Comparison of ENCODE assay signal across 11 cellular contexts in genomic region chr7:86932038-86932512, GRCh38.
A peak's percentile ranks its signal among the peaks of the same experiment; 100 is the strongest.
DNase-seq lines count a peak whose midpoint lies in the region; ATAC-seq, FAIRE-seq and TF ChIP-seq lines count a peak whose summit lies in the region.
"Had no signal": no experiment of that assay in that cellular context is flagged by ENCODE, and none has a peak within 500 bp of the region (broad histone marks: within the 10 kb centered on the region; RNA-seq: fewer than 3 reads in every experiment).

No MANE protein-coding gene starts in this region.

- ATAC-seq in GM12878: peak; percentile 34; the same call in 1 of the 3 replicates
- ATAC-seq in left colon: no peak
- ATAC-seq in GM21619 (IDR thresholded peaks at IDR 0.05; ENCODE audit: unreplicated experiment): no peak
- ATAC-seq: T-cell had no signal

- H3K9me3 Mint-ChIP-seq in glutamatergic neuron (ENCODE audit: unreplicated experiment): peaks cover 7% of the 10 kb centered on the region
- H3K9me3 Mint-ChIP-seq: T-cell had no signal

- POLR2A ChIA-PET in GM12878 (lab: Charles Lee): no interaction called here

- SMC1A ChIA-PET in GM12878 (lab: Charles Lee; ENCODE audit: uncharacterized antibody, unreplicated experiment): interaction anchor here (0.8 kb wide), 1 partner anchor 304 kb away, joined by 3 read pairs; no protein-coding TSS in a partner anchor

- 83% methylated on average over 3 of the region's 3 CpGs for WGBS in GM12878 (ENCODE audit: insufficient coverage, insufficient replicate concordance, low lambda C conversion rate, missing lambda C conversion rate)

- no peaks in the 10 kb centered on the region for H3K27me3 ChIP-seq in GM12878 (replicated peaks in 1 of 2; ENCODE audit: control insufficient read depth in 2 of 2, insufficient read depth in 2 of 2, low read length in 1 of 2)

- no peak overlapping the region for H3K27ac Mint-ChIP-seq in glutamatergic neuron (ENCODE audit: unreplicated experiment)
- H3K27ac Mint-ChIP-seq: T-cell had no signal

- H3K27me3 Mint-ChIP-seq in glutamatergic neuron (ENCODE audit: unreplicated experiment): no peaks in the 10 kb centered on the region

- H3K36me3 Mint-ChIP-seq in glutamatergic neuron (ENCODE audit: unreplicated experiment): no peaks in the 10 kb centered on the region
- H3K36me3 Mint-ChIP-seq: T-cell had no signal

- intact Hi-C loops in GM12878 (cut with micrococcal nuclease; ENCODE audit: unreplicated experiment) (no loop called here), left colon (cut with DNase I, micrococcal nuclease) (loop anchor here (5.0 to 10.0 kb wide), 3 partner anchors 213 to 303 kb away; no protein-coding TSS in a partner anchor)

- no peak for TF ChIP-seq EP300 in GM12878 (IDR thresholded peaks at IDR 0.05; ENCODE audit: borderline replicate concordance in 1 of 2, control insufficient read depth in 1 of 2, low read depth in 2 of 2, low read length in 2 of 2)

- no peaks in the 10 kb centered on the region for H4K20me1 ChIP-seq in GM12878 (ENCODE audit: control insufficient read depth, insufficient read depth)

- no peaks in the 10 kb centered on the region for H3K4me1 Mint-ChIP-seq in glutamatergic neuron (ENCODE audit: low read depth, unreplicated experiment)
- H3K4me1 Mint-ChIP-seq: T-cell had no signal

- in situ Hi-C loops in GM12878 (cut with MboI): loop anchor here (5.0 to 25.0 kb wide), 2 partner anchors 305 to 480 kb away; no protein-coding TSS in a partner anchor

- H3K9ac ChIP-seq in GM12878 (ENCODE audit: control insufficient read depth, insufficient read depth, low read length): no peak overlapping the region

- H3K9me3 ChIP-seq in GM12878 (replicated peaks; ENCODE audit: control insufficient read depth, insufficient read depth, low read length): peaks cover 2% of the 10 kb centered on the region; the same call in 2 of the 3 replicates

- TF ChIP-seq RAD21 in GM12878 (IDR thresholded peaks at IDR 0.05; ENCODE audit: insufficient read depth, low read depth, low read length): no peak

- no peak for TF ChIP-seq POLR2A in GM12878 (IDR thresholded peaks at IDR 0.05; ENCODE audit: low read depth, low read length)
- no peak for TF ChIP-seq POLR2A in GM12891 (IDR thresholded peaks at IDR 0.05; ENCODE audit: low read depth, low read length)

- no peak overlapping the region for H3K4me3 ChIP-seq in GM12878

- CTCF ChIA-PET in GM12878 (lab: Yijun Ruan, JAX): interaction anchor here (0.8 to 4.4 kb wide), 3 partner anchors 27 to 304 kb away, joined by 5 to 17 read pairs (median 5); no protein-coding TSS in a partner anchor

- H3K79me2 ChIP-seq in GM12878 (ENCODE audit: control insufficient read depth, insufficient read depth, low read length): no peaks in the 10 kb centered on the region

- H3K4me3 Mint-ChIP-seq in glutamatergic neuron (ENCODE audit: unreplicated experiment): no peak overlapping the region
- H3K4me3 Mint-ChIP-seq: T-cell had no signal

- no peak overlapping the region for H3K4me2 ChIP-seq in GM12878 (ENCODE audit: control insufficient read depth, insufficient read depth)

- BruUV-seq in GM12878 (replicated peaks; lab: Mats Ljungman, UMichigan): no TSS peak

- no peak overlapping the region for H2AFZ ChIP-seq in GM12878 (ENCODE audit: control insufficient read depth, low read depth, low read length)

- TF ChIP-seq CTCF in GM12878 (IDR thresholded peaks at IDR 0.05 in 2 of 3, conservative IDR thresholded peaks at IDR 0.05 in 1 of 3; ENCODE audit: control insufficient read depth in 2 of 3, extremely low read depth in 1 of 3, insufficient read depth in 1 of 3, low read depth in 3 of 3, low read length in 3 of 3) (no peak), glutamatergic neuron (IDR thresholded peaks at IDR 0.05; ENCODE audit: partially characterized antibody, unreplicated experiment) (no peak)

- H3K4me1 ChIP-seq in GM12878 (ENCODE audit: control insufficient read depth, insufficient read depth, low read length): peaks cover 10% of the 10 kb centered on the region

- peak; percentile 9 for DNase-seq in stimulated activated naive CD4-positive, alpha-beta T cell treated with Interleukin-2 at 50 U/mL for 16 hours (lab: John Stamatoyannopoulos, UW)
- no peak for DNase-seq in stimulated activated naive CD4-positive, alpha-beta T cell (lab: John Stamatoyannopoulos, UW)
- DNase-seq in GM12878 (ENCODE audit: low read depth, low spot score) (no peak), hepatic stellate cell (ENCODE audit: low spot score) (peak; percentile 27), glutamatergic neuron (no peak), left colon (no peak), GM12891 (ENCODE audit: insufficient read length, low spot score) (no peak)
- DNase-seq: activated naive CD4-positive, alpha-beta T cell; NCI-H1105 treated with DMSO at 0.1 percent for 48 hours; T-cell had no signal

- H3K36me3 ChIP-seq in GM12878 (ENCODE audit: control insufficient read depth in 2 of 2, insufficient read depth in 2 of 2, low read length in 1 of 2): no peaks in the 10 kb centered on the region

- RAD21 ChIA-PET in GM12878 (lab: Charles Lee; ENCODE audit: unreplicated experiment): no interaction called here

- H3K27ac ChIP-seq in GM12878 (ENCODE audit: control insufficient read depth, insufficient read depth): no peak overlapping the region

- FAIRE-seq in GM12878 (lab: Jason Lieb, UNC) (no peak), GM12891 (lab: Jason Lieb, UNC) (no peak)

TF ChIP-seq in GM12878, 131 proteins besides CTCF, POLR2A, EP300 and RAD21 (continues in another document):
- TF ChIP-seq KAT2A (conservative IDR thresholded peaks at IDR 0.05; ENCODE audit: control insufficient read depth, low read depth, low read length) (no peak), ZNF687 (IDR thresholded peaks at IDR 0.05) (no peak)

TF ChIP-seq in GM12891, 5 proteins besides CTCF, POLR2A, EP300 and RAD21:
- TF ChIP-seq SPI1 (IDR thresholded peaks at IDR 0.05; ENCODE audit: low read depth, low read length): no peak
- no peak for TF ChIP-seq TAF1 (IDR thresholded peaks at IDR 0.05; ENCODE audit: low read depth, low read length)
- TF ChIP-seq POU2F2 (IDR thresholded peaks at IDR 0.05; ENCODE audit: low read depth, low read length): no peak
- no peak for TF ChIP-seq PAX5 (IDR thresholded peaks at IDR 0.05; ENCODE audit: insufficient read depth, low read length, severe bottlenecking)
- TF ChIP-seq POLR2AphosphoS5 (IDR thresholded peaks at IDR 0.05; ENCODE audit: low read depth, low read length): no peak

Comparison
In these comparisons a context has a peak if more than half of its experiments do, and no peak if none do; other contexts are left out.
1. DNase-seq: peak in stimulated activated naive CD4-positive, alpha-beta T cell treated with Interleukin-2 at 50 U/mL for 16 hours (single experiment) and hepatic stellate cell (single experiment); none in stimulated activated naive CD4-positive, alpha-beta T cell (0 of 6), GM12878 (single experiment), glutamatergic neuron (single experiment), left colon (0 of 2) and GM12891 (single experiment).